In the genomic region with DNA sequence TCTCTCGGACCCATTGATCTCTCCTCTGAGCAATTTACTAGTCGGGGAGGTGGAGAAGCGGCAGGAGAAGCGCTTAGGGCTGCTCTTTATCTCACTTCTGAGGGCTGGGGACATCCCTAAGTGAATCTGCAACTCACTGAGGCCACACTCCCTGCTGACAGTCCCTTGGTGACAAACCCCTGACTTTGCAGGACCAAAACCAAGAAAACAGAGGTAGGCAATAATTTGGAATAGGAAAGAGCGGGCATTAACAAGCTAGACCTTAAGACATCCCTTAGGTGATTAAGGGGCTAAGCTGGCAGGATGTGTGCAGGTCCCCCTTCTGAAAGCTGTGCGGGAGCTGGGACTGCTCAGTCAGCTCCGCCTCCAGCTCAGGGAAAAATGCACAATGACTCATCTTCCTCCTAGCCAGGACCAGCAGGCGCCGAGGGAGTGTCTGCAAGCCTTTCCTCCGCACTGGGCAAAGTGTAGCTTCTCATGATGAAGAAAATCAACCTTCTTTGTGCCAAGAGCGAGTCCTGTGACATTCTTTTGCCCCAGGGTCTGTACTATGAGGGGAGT, we compare ENCODE assay signal across 9 cellular contexts.
DNase-seq lines count a peak whose midpoint lies in the region; ATAC-seq and TF ChIP-seq lines count a peak whose summit lies in the region.
"Had no signal": no experiment of that assay in that cellular context is flagged by ENCODE, and none has a peak within 500 bp of the region (broad histone marks: within the 10 kb centered on the region; RNA-seq: fewer than 3 reads in every experiment).

No MANE protein-coding gene starts in this region.

- H3K27ac ChIP-seq in left ventricle myocardium inferior (replicated peaks): no peak overlapping the region

- TF ChIP-seq CTCF in left ventricle myocardium inferior (IDR thresholded peaks at IDR 0.05; ENCODE audit: borderline replicate concordance): no peak

- no peak for ATAC-seq in HG02938 (IDR thresholded peaks at IDR 0.05; ENCODE audit: unreplicated experiment)

- H3K36me3 Mint-ChIP-seq in activated CD4-positive, alpha-beta T cell treated with anti-CD3 and anti-CD28 coated beads, Interleukin-2, amount 10 ng/mL, durations not matched to agents 24 days and 14 days (ENCODE audit: low read depth): no peaks in the 10 kb centered on the region
- H3K36me3 Mint-ChIP-seq in activated T-helper 2 cell treated with anti-CD3 and anti-CD28 coated beads, Interferon-gamma antibody, Interleukin-2, Interleukin-4, amounts not matched to agents 10 μg/mL and 5 μg/mL and 100 μg/mL, durations not matched to agents 14 hours and 24 hours and 36 hours (ENCODE audit: low read depth): no peaks in the 10 kb centered on the region
- H3K36me3 Mint-ChIP-seq: activated naive CD4-positive, alpha-beta T cell treated with anti-CD3 and anti-CD28 coated beads, Interleukin-2, amount 50 U/mL, for 24 hours had no signal

- H3K27me3 Mint-ChIP-seq in activated CD4-positive, alpha-beta T cell treated with anti-CD3 and anti-CD28 coated beads, Interleukin-2, amount 10 ng/mL, durations not matched to agents 24 days and 14 days: peaks cover 17% of the 10 kb centered on the region
- peaks cover 9% of the 10 kb centered on the region for H3K27me3 Mint-ChIP-seq in activated T-helper 2 cell treated with anti-CD3 and anti-CD28 coated beads, Interferon-gamma antibody, Interleukin-2, Interleukin-4, amounts not matched to agents 10 μg/mL and 5 μg/mL and 100 μg/mL, durations not matched to agents 14 hours and 24 hours and 36 hours (ENCODE audit: low read depth)

- peaks cover 84% of the 10 kb centered on the region for H3K27me3 ChIP-seq in left ventricle myocardium inferior (ENCODE audit: low read depth)

- DNase-seq in activated CD4-positive, alpha-beta T cell treated with anti-CD3 and anti-CD28 coated beads, Interleukin-2, amount 10 ng/mL, durations not matched to agents 24 days and 14 days: no peak
- no peak for DNase-seq in activated CD4-positive, alpha-beta T cell treated with anti-CD3 and anti-CD28 coated beads for 4 hours
- DNase-seq in NCI-H1436 (lab: John Stamatoyannopoulos, UW): peak; percentile 27
- no peak for DNase-seq in activated T-helper 2 cell treated with anti-CD3 and anti-CD28 coated beads, Interferon-gamma antibody, Interleukin-2, Interleukin-4, amounts not matched to agents 10 μg/mL and 5 μg/mL and 100 μg/mL, durations not matched to agents 14 hours and 24 hours and 36 hours (ENCODE audit: low spot score)
- DNase-seq in left ventricle myocardium inferior: peak; percentile 20
- peak; percentile 59 for DNase-seq in putamen (ENCODE audit: low spot score)
- no peak for DNase-seq in NCI-H1105 (lab: John Stamatoyannopoulos, UW)

- H3K9me3 ChIP-seq in left ventricle myocardium inferior (replicated peaks): peaks cover 5% of the 10 kb centered on the region

- peak overlapping the region; percentile 35 for H3K4me3 ChIP-seq in left ventricle myocardium inferior

- no peaks in the 10 kb centered on the region for H3K9me3 Mint-ChIP-seq in activated CD4-positive, alpha-beta T cell treated with anti-CD3 and anti-CD28 coated beads, Interleukin-2, amount 10 ng/mL, durations not matched to agents 24 days and 14 days
- H3K9me3 Mint-ChIP-seq in activated T-helper 2 cell treated with anti-CD3 and anti-CD28 coated beads, Interferon-gamma antibody, Interleukin-2, Interleukin-4, amounts not matched to agents 10 μg/mL and 5 μg/mL and 100 μg/mL, durations not matched to agents 14 hours and 24 hours and 36 hours: no peaks in the 10 kb centered on the region

- H3K4me3 Mint-ChIP-seq in activated CD4-positive, alpha-beta T cell treated with anti-CD3 and anti-CD28 coated beads, Interleukin-2, amount 10 ng/mL, durations not matched to agents 24 days and 14 days: peak overlapping the region; percentile 61
- H3K4me3 Mint-ChIP-seq in activated T-helper 2 cell treated with anti-CD3 and anti-CD28 coated beads, Interferon-gamma antibody, Interleukin-2, Interleukin-4, amounts not matched to agents 10 μg/mL and 5 μg/mL and 100 μg/mL, durations not matched to agents 14 hours and 24 hours and 36 hours (ENCODE audit: low read depth): peak overlapping the region; percentile 9
- H3K4me3 Mint-ChIP-seq: activated naive CD4-positive, alpha-beta T cell treated with anti-CD3 and anti-CD28 coated beads, Interleukin-2, amount 50 U/mL, for 24 hours had no signal

- intact Hi-C loops in activated CD4-positive, alpha-beta T cell treated with anti-CD3 and anti-CD28 coated beads, Interleukin-2, amount 10 ng/mL, durations not matched to agents 24 days and 14 days (cut with micrococcal nuclease): no loop called here
- intact Hi-C loops in activated T-helper 2 cell treated with anti-CD3 and anti-CD28 coated beads, Interferon-gamma antibody, Interleukin-2, Interleukin-4, amounts not matched to agents 10 μg/mL and 5 μg/mL and 100 μg/mL, durations not matched to agents 14 hours and 24 hours and 36 hours (cut with micrococcal nuclease): no loop called here
- intact Hi-C loops in left ventricle myocardium inferior (cut with micrococcal nuclease): no loop called here

- H3K4me1 Mint-ChIP-seq in activated CD4-positive, alpha-beta T cell treated with anti-CD3 and anti-CD28 coated beads, Interleukin-2, amount 10 ng/mL, durations not matched to agents 24 days and 14 days: peaks cover 7% of the 10 kb centered on the region
- H3K4me1 Mint-ChIP-seq in activated T-helper 2 cell treated with anti-CD3 and anti-CD28 coated beads, Interferon-gamma antibody, Interleukin-2, Interleukin-4, amounts not matched to agents 10 μg/mL and 5 μg/mL and 100 μg/mL, durations not matched to agents 14 hours and 24 hours and 36 hours (ENCODE audit: low read depth): peaks cover 7% of the 10 kb centered on the region

- H3K27ac Mint-ChIP-seq in activated CD4-positive, alpha-beta T cell treated with anti-CD3 and anti-CD28 coated beads, Interleukin-2, amount 10 ng/mL, durations not matched to agents 24 days and 14 days: no peak overlapping the region
- no peak overlapping the region for H3K27ac Mint-ChIP-seq in activated T-helper 2 cell treated with anti-CD3 and anti-CD28 coated beads, Interferon-gamma antibody, Interleukin-2, Interleukin-4, amounts not matched to agents 10 μg/mL and 5 μg/mL and 100 μg/mL, durations not matched to agents 14 hours and 24 hours and 36 hours
- H3K27ac Mint-ChIP-seq: activated naive CD4-positive, alpha-beta T cell treated with anti-CD3 and anti-CD28 coated beads, Interleukin-2, amount 50 U/mL, for 24 hours had no signal

- H3K4me1 ChIP-seq in left ventricle myocardium inferior: peaks cover 14% of the 10 kb centered on the region

- no peaks in the 10 kb centered on the region for H3K36me3 ChIP-seq in left ventricle myocardium inferior

Comparison
In these comparisons a context has a peak if more than half of its experiments do, and no peak if none do; other contexts are left out.
1. DNase-seq: peak in NCI-H1436 (single experiment), left ventricle myocardium inferior (single experiment) and putamen (single experiment); none in activated CD4-positive, alpha-beta T cell treated with anti-CD3 and anti-CD28 coated beads, Interleukin-2, amount 10 ng/mL, durations not matched to agents 24 days and 14 days (single experiment), activated CD4-positive, alpha-beta T cell treated with anti-CD3 and anti-CD28 coated beads for 4 hours (0 of 2), activated T-helper 2 cell treated with anti-CD3 and anti-CD28 coated beads, Interferon-gamma antibody, Interleukin-2, Interleukin-4, amounts not matched to agents 10 μg/mL and 5 μg/mL and 100 μg/mL, durations not matched to agents 14 hours and 24 hours and 36 hours (single experiment) and NCI-H1105 (single experiment).